In the genomic region with DNA sequence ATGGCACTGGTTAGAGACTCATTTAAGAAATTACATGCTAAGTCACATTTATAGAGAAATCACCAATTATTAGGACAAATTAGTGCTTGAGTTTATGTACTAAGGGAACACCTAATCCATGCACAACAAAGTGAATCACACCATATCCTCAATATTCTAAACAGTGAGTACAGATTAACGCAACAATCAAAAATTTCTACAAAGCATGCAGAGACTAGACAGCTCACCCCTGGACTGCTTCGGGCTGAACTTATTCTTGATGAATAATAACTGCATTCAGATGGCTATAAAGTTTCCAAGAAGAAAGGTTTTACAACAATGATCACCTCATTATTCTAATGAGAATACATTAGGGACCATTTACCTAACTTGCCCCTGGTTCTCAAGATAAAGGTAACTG, we compare ENCODE assay signal across 13 cellular contexts.
DNase-seq lines count a peak whose midpoint lies in the region; ATAC-seq and TF ChIP-seq lines count a peak whose summit lies in the region.
"Had no signal": no experiment of that assay in that cellular context is flagged by ENCODE, and none has a peak within 500 bp of the region (broad histone marks: within the 10 kb centered on the region; RNA-seq: fewer than 3 reads in every experiment).

No MANE protein-coding gene starts in this region.

- H3K4me3 ChIP-seq in RWPE2 (ENCODE audit: severe bottlenecking) (no peak overlapping the region), mesenchymal stem cell (ENCODE audit: insufficient read depth in 1 of 2, low read depth in 1 of 2, low read length in 2 of 2) (no peak overlapping the region)
- H3K4me3 ChIP-seq: GM23248 had no signal

- H4K91ac ChIP-seq in mesenchymal stem cell (ENCODE audit: low read length): no peak overlapping the region

- H3K9ac ChIP-seq in mesenchymal stem cell (ENCODE audit: low read length): no peak overlapping the region
- H3K9ac ChIP-seq: GM23248 had no signal

- no peak overlapping the region for H2BK12ac ChIP-seq in mesenchymal stem cell (ENCODE audit: low read length in 2 of 2)

- H2BK5ac ChIP-seq in mesenchymal stem cell (ENCODE audit: low read depth, low read length, poor library complexity, severe bottlenecking): no peak overlapping the region

- H3K27me3 ChIP-seq in RWPE2 (ENCODE audit: insufficient read depth, poor library complexity, severe bottlenecking): no peaks in the 10 kb centered on the region
- H3K27me3 ChIP-seq in mesenchymal stem cell (ENCODE audit: control insufficient read depth in 1 of 2, insufficient read depth in 1 of 2, low read length in 2 of 2): no peaks in the 10 kb centered on the region

- H4K8ac ChIP-seq in mesenchymal stem cell (ENCODE audit: low read length): no peak overlapping the region

- peak overlapping the region; percentile 83 for H2AK5ac ChIP-seq in mesenchymal stem cell (ENCODE audit: low read length, severe bottlenecking)

- H3K23ac ChIP-seq in mesenchymal stem cell (ENCODE audit: low read length in 2 of 2): no peak overlapping the region

- no peak overlapping the region for H3K4ac ChIP-seq in mesenchymal stem cell (ENCODE audit: low read depth in 1 of 2, low read length in 2 of 2)

- no peak overlapping the region for H3K18ac ChIP-seq in mesenchymal stem cell (ENCODE audit: low read depth in 1 of 2, low read length in 2 of 2)

- DNase-seq in RWPE2 (ENCODE audit: low spot score) (no peak), epithelial cell of prostate (ENCODE audit: low read depth, low spot score) (no peak), mesenchymal stem cell (no peak), OCI-M1 (lab: John Stamatoyannopoulos, UW) (no peak), SW 1271 (lab: John Stamatoyannopoulos, UW) (no peak), left ventricle myocardium superior (no peak), GDM1 (lab: John Stamatoyannopoulos, UW) (no peak)
- DNase-seq: C1 segment of cervical spinal cord; Calu3; CD4-positive, alpha-beta T cell; DMS 273 treated with DMSO at 0.1 percent for 48 hours; GM23248; H7 had no signal

- H3K36me3 ChIP-seq in RWPE2 (ENCODE audit: low read depth) (peaks cover 6% of the 10 kb centered on the region), mesenchymal stem cell (ENCODE audit: control insufficient read depth in 1 of 2, insufficient read depth in 2 of 2, low read depth in 1 of 2, low read length in 2 of 2) (peaks cover 6 to 46% of the 10 kb centered on the region in 2 experiments)

- H3K9me3 ChIP-seq in RWPE2 (ENCODE audit: severe bottlenecking) (no peaks in the 10 kb centered on the region), mesenchymal stem cell (ENCODE audit: control insufficient read depth, low read length) (no peaks in the 10 kb centered on the region)

- H2AFZ ChIP-seq in mesenchymal stem cell (ENCODE audit: low read depth, low read length): no peak overlapping the region
- H2AFZ ChIP-seq: GM23248 had no signal

- no peak overlapping the region for H3K14ac ChIP-seq in mesenchymal stem cell (ENCODE audit: low read length in 2 of 2)

- 75% methylated on average over 1 of the region's 2 CpGs for WGBS in mesenchymal stem cell

- H2BK120ac ChIP-seq in mesenchymal stem cell (ENCODE audit: low read depth, low read length): peak overlapping the region; percentile 34

- H3K79me1 ChIP-seq in mesenchymal stem cell (replicated peaks; ENCODE audit: low read length, poor library complexity, severe bottlenecking): peaks cover 16% of the 10 kb centered on the region

- H3K4me1 ChIP-seq in RWPE2 (ENCODE audit: insufficient read depth, poor library complexity, severe bottlenecking) (no peaks in the 10 kb centered on the region), mesenchymal stem cell (ENCODE audit: control insufficient read depth, insufficient read depth, low read depth, low read length) (peaks cover 2% of the 10 kb centered on the region)

- no peak overlapping the region for H2BK15ac ChIP-seq in mesenchymal stem cell (ENCODE audit: low read depth, poor library complexity, severe bottlenecking)

- H3K27ac ChIP-seq in RWPE2 (ENCODE audit: poor library complexity, severe bottlenecking): no peak overlapping the region
- H3K27ac ChIP-seq in epithelial cell of prostate: peak overlapping the region; percentile 9
- H3K27ac ChIP-seq in mesenchymal stem cell (ENCODE audit: low read length, poor library complexity, severe bottlenecking): no peak overlapping the region
- H3K27ac ChIP-seq: GM23248 had no signal

- ATAC-seq in RWPE2 (ENCODE audit: low read depth): peak; percentile 54; the same call in 1 of the 3 replicates
- no peak for ATAC-seq in left ventricle myocardium superior

- H3K4me2 ChIP-seq in mesenchymal stem cell (ENCODE audit: low read length, poor library complexity, severe bottlenecking): no peak overlapping the region

- no peak for TF ChIP-seq CTCF in RWPE2 (IDR thresholded peaks at IDR 0.05; ENCODE audit: poor library complexity, severe bottlenecking)

- intact Hi-C loops in left ventricle myocardium superior (cut with micrococcal nuclease): no loop called here
